12 cellular contexts compared by ENCODE assay signal in the genomic region with DNA sequence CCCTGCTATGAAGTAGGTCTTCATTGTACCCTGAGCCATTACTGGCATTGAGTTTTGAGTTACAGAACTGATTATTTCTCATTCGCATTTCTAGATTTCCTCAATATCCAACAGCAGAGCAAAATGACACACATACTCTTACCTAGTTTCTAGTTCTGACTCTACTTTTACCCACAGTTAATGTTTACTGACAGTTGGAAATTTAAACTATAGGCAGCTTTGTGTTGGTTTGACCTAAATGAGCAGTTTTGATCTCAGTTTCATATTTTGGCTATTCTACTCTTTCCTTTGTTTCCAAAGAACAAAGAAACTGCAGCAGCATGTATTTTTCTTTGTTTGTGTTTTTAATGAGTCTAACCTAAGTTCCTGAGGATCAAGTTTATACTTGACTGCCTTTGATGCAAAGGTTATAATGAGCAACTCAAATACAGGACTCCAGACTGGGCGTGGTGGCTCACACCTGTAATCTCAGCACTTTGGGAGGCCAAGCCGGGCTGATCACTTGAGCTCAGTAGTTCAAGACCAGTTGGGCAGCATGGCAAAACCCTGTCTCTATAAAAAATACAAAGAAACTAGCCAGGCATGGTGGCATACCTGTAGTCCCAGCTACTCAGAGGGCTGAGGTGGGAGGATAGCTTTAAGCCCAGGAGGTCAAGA. TPM values are rescaled to one million over a fixed set of nuclear protein-coding genes. Genes with fewer than 3 reads are reported as not detected.
DNase-seq lines count a peak whose midpoint lies in the region; ATAC-seq and TF ChIP-seq lines count a peak whose summit lies in the region.
"Had no signal": no experiment of that assay in that cellular context is flagged by ENCODE, and none has a peak within 500 bp of the region (broad histone marks: within the 10 kb centered on the region; RNA-seq: fewer than 3 reads in every experiment).

No MANE protein-coding gene starts in this region.

- peaks cover 10 to 38% (median 21%) of the 10 kb centered on the region in 4 donors for H3K4me1 Mint-ChIP-seq in CD4-positive, CD25-positive, alpha-beta regulatory T cell
- H3K4me1 Mint-ChIP-seq in activated CD4-positive, alpha-beta memory T cell treated with anti-CD3 and anti-CD28 coated beads, Interleukin-2, amount 10 ng/mL, durations not matched to agents 7 days and 5 days, result peaks cover 17% of the 10 kb centered on the region

- H3K27ac ChIP-seq in CD4-positive, CD25-positive, alpha-beta regulatory T cell (ENCODE audit: insufficient read depth, low read length, poor library complexity, severe bottlenecking), result no peak overlapping the region
- no peak overlapping the region for H3K27ac ChIP-seq in right lobe of liver
- H3K27ac ChIP-seq in caudate nucleus (ENCODE audit: low read depth, low read length), result no peak overlapping the region
- H3K27ac ChIP-seq: SJCRH30 had no signal

- WGBS in right lobe of liver (ENCODE audit: insufficient coverage, low coverage, low lambda C conversion rate, missing lambda C conversion rate), result 84% methylated on average over 3 of the region's 3 CpGs

- intact Hi-C loops in right lobe of liver (cut with DNase I), result no loop called here

- TF ChIP-seq POLR2A in right lobe of liver (IDR thresholded peaks at IDR 0.05), result no peak

- CTCF ChIA-PET in activated CD4-positive, alpha-beta memory T cell treated with anti-CD3 and anti-CD28 coated beads, Interleukin-2, amount 10 ng/mL, durations not matched to agents 7 days and 5 days (lab: Charles Lee), result no interaction called here

- no peaks in the 10 kb centered on the region for H3K9me3 Mint-ChIP-seq in CD4-positive, CD25-positive, alpha-beta regulatory T cell
- H3K9me3 Mint-ChIP-seq in activated CD4-positive, alpha-beta memory T cell treated with anti-CD3 and anti-CD28 coated beads, Interleukin-2, amount 10 ng/mL, durations not matched to agents 7 days and 5 days, result no peaks in the 10 kb centered on the region

- H3K4me3 ChIP-seq in CD4-positive, CD25-positive, alpha-beta regulatory T cell (ENCODE audit: low read depth, low read length), result no peak overlapping the region
- H3K4me3 ChIP-seq in right lobe of liver, result no peak overlapping the region
- H3K4me3 ChIP-seq: SJCRH30 had no signal

- no peak for DNase-seq in CD4-positive, CD25-positive, alpha-beta regulatory T cell
- no peak for DNase-seq in activated CD4-positive, alpha-beta memory T cell treated with anti-CD3 and anti-CD28 coated beads, Interleukin-2, amount 10 ng/mL, durations not matched to agents 7 days and 5 days
- DNase-seq in right lobe of liver (no peak), caudate nucleus (lab: John Stamatoyannopoulos, UW) (no peak), hypothalamus (lab: John Stamatoyannopoulos, UW) (no peak)
- no peak for DNase-seq in activated CD8-positive, alpha-beta memory T cell treated with anti-CD3 and anti-CD28 coated beads, Interleukin-2, amount 50 U/mL, for 48 hours
- DNase-seq: Kasumi-1, NCI-H510A treated with DMSO at 0.1 percent for 48 hours, SJCRH30 had no signal

- POLR2A ChIA-PET in activated CD4-positive, alpha-beta memory T cell treated with anti-CD3 and anti-CD28 coated beads, Interleukin-2, amount 10 ng/mL, durations not matched to agents 7 days and 5 days (lab: Charles Lee), result interaction anchor here (0.9 to 1.4 kb wide), 3 partner anchors 24 to 29 kb away, joined by 3 to 5 read pairs (median 3); no protein-coding TSS in a partner anchor

- ATAC-seq in CD4-positive, CD25-positive, alpha-beta regulatory T cell (ENCODE audit: low read depth in 2 of 2), result no peak
- ATAC-seq in GM18870 (IDR thresholded peaks at IDR 0.05; ENCODE audit: unreplicated experiment) (peak; percentile 93), HG02870 (IDR thresholded peaks at IDR 0.05; ENCODE audit: unreplicated experiment) (peak; percentile 92), right lobe of liver (no peak)
- ATAC-seq: HCT116 had no signal

- H3K4me3 Mint-ChIP-seq in CD4-positive, CD25-positive, alpha-beta regulatory T cell, result no peak overlapping the region
- no peak overlapping the region for H3K4me3 Mint-ChIP-seq in activated CD4-positive, alpha-beta memory T cell treated with anti-CD3 and anti-CD28 coated beads, Interleukin-2, amount 10 ng/mL, durations not matched to agents 7 days and 5 days

- H3K27me3 ChIP-seq in CD4-positive, CD25-positive, alpha-beta regulatory T cell (ENCODE audit: control insufficient read depth, insufficient read depth, low read length), result no peaks in the 10 kb centered on the region
- H3K27me3 ChIP-seq in right lobe of liver, result no peaks in the 10 kb centered on the region

- no peak for TF ChIP-seq CTCF in right lobe of liver (IDR thresholded peaks at IDR 0.05)

- H3K36me3 Mint-ChIP-seq in CD4-positive, CD25-positive, alpha-beta regulatory T cell, result peaks cover 25% of the 10 kb centered on the region
- peaks cover 21% of the 10 kb centered on the region for H3K36me3 Mint-ChIP-seq in activated CD4-positive, alpha-beta memory T cell treated with anti-CD3 and anti-CD28 coated beads, Interleukin-2, amount 10 ng/mL, durations not matched to agents 7 days and 5 days (ENCODE audit: low read depth)

- no peaks in the 10 kb centered on the region for H3K27me3 Mint-ChIP-seq in CD4-positive, CD25-positive, alpha-beta regulatory T cell
- no peaks in the 10 kb centered on the region for H3K27me3 Mint-ChIP-seq in activated CD4-positive, alpha-beta memory T cell treated with anti-CD3 and anti-CD28 coated beads, Interleukin-2, amount 10 ng/mL, durations not matched to agents 7 days and 5 days

- H3K4me1 ChIP-seq in CD4-positive, CD25-positive, alpha-beta regulatory T cell (ENCODE audit: control insufficient read depth, insufficient read depth, low read length, poor library complexity, severe bottlenecking), result peaks cover 3% of the 10 kb centered on the region
- H3K4me1 ChIP-seq in right lobe of liver, result peaks cover 0 to 7% (median 0%) of the 10 kb centered on the region in 4 donors
- H3K4me1 ChIP-seq: SJCRH30 had no signal

- H3K36me3 ChIP-seq in CD4-positive, CD25-positive, alpha-beta regulatory T cell (ENCODE audit: control insufficient read depth, insufficient read depth, low read length), result peaks cover 52% of the 10 kb centered on the region
- H3K36me3 ChIP-seq in right lobe of liver, result no peaks in the 10 kb centered on the region
- H3K36me3 ChIP-seq: SJCRH30 had no signal

- peak overlapping the region; percentile 23 to 79 (median 56) for H3K27ac Mint-ChIP-seq in CD4-positive, CD25-positive, alpha-beta regulatory T cell
- H3K27ac Mint-ChIP-seq in activated CD4-positive, alpha-beta memory T cell treated with anti-CD3 and anti-CD28 coated beads, Interleukin-2, amount 10 ng/mL, durations not matched to agents 7 days and 5 days, result peak overlapping the region; percentile 2

- no peaks in the 10 kb centered on the region for H3K9me3 ChIP-seq in CD4-positive, CD25-positive, alpha-beta regulatory T cell (ENCODE audit: control insufficient read depth in 2 of 2, low read length in 2 of 2)
- no peaks in the 10 kb centered on the region for H3K9me3 ChIP-seq in right lobe of liver
- H3K9me3 ChIP-seq: SJCRH30 had no signal

RNA-seq across cellular contexts. Expression of gene TXK, which starts 30.4 kb away (rescaled TPM):
- total RNA-seq in CD4-positive, CD25-positive, alpha-beta regulatory T cell, result 58.0 TPM
- 10 to 100 TPM; 38.3 to 77.2 (median 62.7) TPM for polyA plus RNA-seq in CD4-positive, CD25-positive, alpha-beta regulatory T cell
- total RNA-seq in activated CD4-positive, alpha-beta memory T cell treated with anti-CD3 and anti-CD28 coated beads, Interleukin-2, amount 10 ng/mL, durations not matched to agents 7 days and 5 days, result 10 to 100 TPM; 15.2 to 18.5 TPM
- 1 to 10 TPM in 5 of 6 experiments, under 1 TPM in 1; 0.62 to 2.5 (median 1.5) TPM for total RNA-seq in right lobe of liver

Comparison
In these comparisons a context has a peak if more than half of its experiments do, and no peak if none do; other contexts are left out.
1. ATAC-seq: peak in GM18870 (single experiment) and HG02870 (single experiment); none in CD4-positive, CD25-positive, alpha-beta regulatory T cell (0 of 2) and right lobe of liver (0 of 4).
2. RNA of gene TXK, which starts 30.4 kb away (total RNA-seq): 58.0 TPM in CD4-positive, CD25-positive, alpha-beta regulatory T cell (single experiment) and 15.2 to 18.5 TPM in activated CD4-positive, alpha-beta memory T cell treated with anti-CD3 and anti-CD28 coated beads, Interleukin-2, amount 10 ng/mL, durations not matched to agents 7 days and 5 days; 0.62 to 2.5 TPM in right lobe of liver; every median in the first group is over 4 times any median in the second.